In the genomic region with DNA sequence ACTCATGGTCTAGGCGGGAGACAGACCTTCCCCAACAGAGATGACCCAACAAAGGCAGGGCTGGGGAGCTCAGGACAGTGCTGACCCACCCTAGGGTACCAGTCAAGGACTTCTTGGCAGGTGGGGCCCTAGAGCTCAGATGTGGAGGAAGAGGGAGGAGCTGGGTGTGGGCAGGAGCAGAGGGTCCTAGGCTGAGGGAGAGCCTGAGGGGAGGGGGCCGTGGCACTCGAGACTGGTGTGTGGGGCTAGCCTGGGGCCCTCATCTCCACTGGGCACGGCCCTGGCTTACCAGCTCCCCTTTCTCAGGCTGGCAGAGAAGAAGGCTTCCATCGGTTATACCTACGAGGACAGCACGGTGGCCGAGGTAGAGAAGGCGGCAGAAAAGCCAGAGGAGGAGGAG, we compare ENCODE assay signal across 1 cellular context.
TF ChIP-seq lines count a peak whose summit lies in the region.

No MANE protein-coding gene starts in this region.

TF ChIP-seq in HepG2, 621 proteins besides CTCF, POLR2A, EP300 and RAD21:
- peak; percentile 51 for TF ChIP-seq RBM22 (optimal IDR thresholded peaks at IDR 0.05; ENCODE audit: low read length)
- TF ChIP-seq ZBTB42 (CRISPR knock-in tag; IDR thresholded peaks at IDR 0.05), result no peak
- TF ChIP-seq AGO2 (optimal IDR thresholded peaks at IDR 0.05; ENCODE audit: low read depth, low read length), result peak; percentile 79
- TF ChIP-seq RBFOX2 (IDR thresholded peaks at IDR 0.05; ENCODE audit: low read depth, low read length), result 0 out of 2 replicates have a peak, but pooled peaks have one; percentile 37
- no peak for TF ChIP-seq ZNF292 (CRISPR knock-in tag; IDR thresholded peaks at IDR 0.05; ENCODE audit: borderline replicate concordance, low read depth)
- TF ChIP-seq ZBTB21 (CRISPR knock-in tag; IDR thresholded peaks at IDR 0.05), result no peak
